ENCODE assay signal across 26 cellular contexts in genomic region chr4:113511944-113512343, GRCh38.
DNase-seq lines count a peak whose midpoint lies in the region; ATAC-seq, FAIRE-seq and TF ChIP-seq lines count a peak whose summit lies in the region.
"Had no signal": no experiment of that assay in that cellular context is flagged by ENCODE, and none has a peak within 500 bp of the region (broad histone marks: within the 10 kb centered on the region; RNA-seq: fewer than 3 reads in every experiment).

No MANE protein-coding gene starts in this region.

- no peaks in the 10 kb centered on the region for H4K20me1 ChIP-seq in HepG2 (ENCODE audit: insufficient read depth, low read length)
- H4K20me1 ChIP-seq: BLaER1 had no signal

- 64% methylated on average over 2 of the region's 2 CpGs for WGBS in liver
- 98% methylated on average over 2 of the region's 2 CpGs for WGBS in HepG2 (ENCODE audit: low lambda C conversion rate)

- in situ Hi-C loops in HepG2 (cut with HindIII; ENCODE audit: extremely low pct_ligation_motif_present, low pct_unique_long_range_greater_than_20kb): no loop called here

- H3K4me3 Mint-ChIP-seq in activated naive CD4-positive, alpha-beta T cell treated with anti-CD3 and anti-CD28 coated beads, Interleukin-2, amount 10 ng/mL, durations not matched to agents 7 days and 5 days: no peak overlapping the region
- H3K4me3 Mint-ChIP-seq in stimulated activated naive B cell treated with anti-CD40 and anti-IgM and Interleukin-4, amounts not matched to agents 10 μg/mL and 1 μg/mL and 100 μg/mL, for 72 hours: no peak overlapping the region
- H3K4me3 Mint-ChIP-seq: CD14-positive monocyte; CD4-positive, alpha-beta memory T cell; CD4-positive, CD25-positive, alpha-beta regulatory T cell had no signal

- TF ChIP-seq POLR2A in HepG2 (IDR thresholded peaks at IDR 0.05; ENCODE audit: insufficient read depth in 1 of 2, low read depth in 2 of 2, low read length in 2 of 2): no peak

- H3K36me3 ChIP-seq in left ventricle myocardium inferior (peaks cover 64% of the 10 kb centered on the region), liver (ENCODE audit: control insufficient read depth in 4 of 4, insufficient read depth in 3 of 4, low read depth in 1 of 4, low read length in 3 of 4) (peaks cover 0 to 21% (median 10%) of the 10 kb centered on the region in 4 donors), HepG2 (replicated peaks in 1 of 2; ENCODE audit: control insufficient read depth in 1 of 2, insufficient read depth in 2 of 2, low read length in 2 of 2) (peaks cover 6 to 33% of the 10 kb centered on the region in 2 experiments)

- H3K4me3 ChIP-seq in left ventricle myocardium inferior (no peak overlapping the region), liver (ENCODE audit: low read depth in 1 of 3, low read length in 3 of 3) (no peak overlapping the region), HepG2 (replicated peaks in 1 of 3; ENCODE audit: insufficient read depth in 1 of 3, low read depth in 2 of 3, low read length in 3 of 3) (no peak overlapping the region)
- H3K4me3 ChIP-seq: BLaER1 had no signal

- H3K9ac ChIP-seq in liver (ENCODE audit: low read depth in 1 of 2, low read length in 2 of 2) (no peak overlapping the region), HepG2 (ENCODE audit: insufficient read depth, low read depth, low read length) (no peak overlapping the region)
- H3K9ac ChIP-seq: BLaER1 had no signal

- no peaks in the 10 kb centered on the region for H3K9me3 Mint-ChIP-seq in activated naive CD4-positive, alpha-beta T cell treated with anti-CD3 and anti-CD28 coated beads, Interleukin-2, amount 10 ng/mL, durations not matched to agents 7 days and 5 days
- H3K9me3 Mint-ChIP-seq in activated naive CD4-positive, alpha-beta T cell treated with anti-CD3 and anti-CD28 coated beads, Interleukin-2, amount 50 U/mL, for 72 hours: no peaks in the 10 kb centered on the region
- no peaks in the 10 kb centered on the region for H3K9me3 Mint-ChIP-seq in stimulated activated naive B cell treated with anti-CD40 and anti-IgM and Interleukin-4, amounts not matched to agents 10 μg/mL and 1 μg/mL and 100 μg/mL, for 72 hours
- H3K9me3 Mint-ChIP-seq: CD4-positive, alpha-beta memory T cell; CD4-positive, CD25-positive, alpha-beta regulatory T cell; CD8-positive, alpha-beta memory T cell had no signal

- POLR2A ChIA-PET in HepG2 (lab: Yijun Ruan, JAX): no interaction called here

- ATAC-seq in activated naive CD4-positive, alpha-beta T cell treated with anti-CD3 and anti-CD28 coated beads, Interleukin-2, amount 50 U/mL, for 72 hours: no peak
- ATAC-seq in HepG2: no peak
- no peak for ATAC-seq in stimulated activated naive B cell treated with anti-CD40 and anti-IgM and Interleukin-4, amounts not matched to agents 10 μg/mL and 1 μg/mL and 100 μg/mL, for 72 hours (replicated peaks)

- intact Hi-C loops in left ventricle myocardium inferior (cut with micrococcal nuclease): no loop called here
- intact Hi-C loops in cardiac septum (cut with DNase I): no loop called here
- intact Hi-C loops in HepG2 (cut with micrococcal nuclease; ENCODE audit: unreplicated experiment): no loop called here

- DNase-seq in activated naive CD4-positive, alpha-beta T cell treated with anti-CD3 and anti-CD28 coated beads, Interleukin-2, amount 10 ng/mL, durations not matched to agents 7 days and 5 days: no peak
- DNase-seq in activated naive CD4-positive, alpha-beta T cell treated with anti-CD3 and anti-CD28 coated beads, Interleukin-2, amount 50 U/mL, for 72 hours (ENCODE audit: low spot score in 2 of 2): no peak
- DNase-seq in left ventricle myocardium inferior: no peak
- no peak for DNase-seq in cardiac septum (ENCODE audit: low spot score)
- no peak for DNase-seq in HepG2 (ENCODE audit: low spot score)
- no peak for DNase-seq in stimulated activated naive B cell treated with anti-CD40 and anti-IgM and Interleukin-4, amounts not matched to agents 10 μg/mL and 1 μg/mL and 100 μg/mL, for 72 hours
- no peak for DNase-seq in 8988T
- DNase-seq: ACHN; BE2C; C1 segment of cervical spinal cord; CD4-positive, alpha-beta memory T cell; CD4-positive, CD25-positive, alpha-beta regulatory T cell; CD8-positive, alpha-beta memory T cell; COR-L47; DMS 273 treated with DMSO at 0.1 percent for 48 hours; DMS153; DMS79 treated with DMSO at 0.1 percent for 48 hours; GF-D8 had no signal

- peaks cover 16% of the 10 kb centered on the region for H3K4me1 ChIP-seq in left ventricle myocardium inferior
- peaks cover 0 to 7% (median 0%) of the 10 kb centered on the region in 4 donors for H3K4me1 ChIP-seq in liver (ENCODE audit: control insufficient read depth in 4 of 4, insufficient read depth in 4 of 4, low read length in 3 of 4)
- no peaks in the 10 kb centered on the region for H3K4me1 ChIP-seq in HepG2 (ENCODE audit: insufficient read depth, low read length)
- H3K4me1 ChIP-seq: BE2C, BLaER1 had no signal

- H3K27ac ChIP-seq in left ventricle myocardium inferior (replicated peaks) (peak overlapping the region; percentile 43), liver (ENCODE audit: low read depth in 1 of 2, low read length in 2 of 2) (no peak overlapping the region), HepG2 (ENCODE audit: extremely low read length, insufficient read depth, low read length) (no peak overlapping the region)
- H3K27ac ChIP-seq: 22Rv1, BLaER1 had no signal

- H3K4me1 Mint-ChIP-seq in activated naive CD4-positive, alpha-beta T cell treated with anti-CD3 and anti-CD28 coated beads, Interleukin-2, amount 10 ng/mL, durations not matched to agents 7 days and 5 days: no peaks in the 10 kb centered on the region
- no peaks in the 10 kb centered on the region for H3K4me1 Mint-ChIP-seq in stimulated activated naive B cell treated with anti-CD40 and anti-IgM and Interleukin-4, amounts not matched to agents 10 μg/mL and 1 μg/mL and 100 μg/mL, for 72 hours
- H3K4me1 Mint-ChIP-seq: CD14-positive monocyte; CD4-positive, alpha-beta memory T cell; CD8-positive, alpha-beta memory T cell had no signal

- TF ChIP-seq EP300 in HepG2 (IDR thresholded peaks at IDR 0.05; ENCODE audit: low read depth in 2 of 2, low read length in 2 of 2) (no peak), HepG2 (CRISPR knock-in tag; IDR thresholded peaks at IDR 0.05; ENCODE audit: borderline replicate concordance) (no peak)

- no peaks in the 10 kb centered on the region for H3K79me2 ChIP-seq in HepG2 (ENCODE audit: insufficient read depth, low read length)

- CTCF ChIA-PET in activated naive CD4-positive, alpha-beta T cell treated with anti-CD3 and anti-CD28 coated beads, Interleukin-2, amount 10 ng/mL, durations not matched to agents 7 days and 5 days (lab: Charles Lee): no interaction called here
- CTCF ChIA-PET in HepG2 (lab: Yijun Ruan, JAX; ENCODE audit: low intra/inter-chr PET ratio, low total read pairs): no interaction called here

- peaks cover 34% of the 10 kb centered on the region for H3K36me3 Mint-ChIP-seq in activated naive CD4-positive, alpha-beta T cell treated with anti-CD3 and anti-CD28 coated beads, Interleukin-2, amount 10 ng/mL, durations not matched to agents 7 days and 5 days
- H3K36me3 Mint-ChIP-seq in activated naive CD4-positive, alpha-beta T cell treated with anti-CD3 and anti-CD28 coated beads, Interleukin-2, amount 50 U/mL, for 72 hours: peaks cover 0 to 37% of the 10 kb centered on the region in 2 donors
- peaks cover 22 to 41% of the 10 kb centered on the region in 2 donors for H3K36me3 Mint-ChIP-seq in stimulated activated naive B cell treated with anti-CD40 and anti-IgM and Interleukin-4, amounts not matched to agents 10 μg/mL and 1 μg/mL and 100 μg/mL, for 72 hours

- FAIRE-seq in HepG2 (lab: Jason Lieb, UNC): no peak
- FAIRE-seq: A204.1, G401.6, GM12891, GM19239 had no signal

- no peak overlapping the region for H2AFZ ChIP-seq in HepG2 (ENCODE audit: low read length)

- H3K27me3 Mint-ChIP-seq in activated naive CD4-positive, alpha-beta T cell treated with anti-CD3 and anti-CD28 coated beads, Interleukin-2, amount 10 ng/mL, durations not matched to agents 7 days and 5 days: no peaks in the 10 kb centered on the region
- H3K27me3 Mint-ChIP-seq in stimulated activated naive B cell treated with anti-CD40 and anti-IgM and Interleukin-4, amounts not matched to agents 10 μg/mL and 1 μg/mL and 100 μg/mL, for 72 hours: no peaks in the 10 kb centered on the region
- H3K27me3 Mint-ChIP-seq: CD4-positive, alpha-beta memory T cell; CD4-positive, CD25-positive, alpha-beta regulatory T cell; CD8-positive, alpha-beta memory T cell had no signal

- TF ChIP-seq RAD21 in liver (IDR thresholded peaks at IDR 0.05): peak in 1 of 2 donors; percentile 8
- TF ChIP-seq RAD21 in HepG2 (CRISPR knock-in tag; IDR thresholded peaks at IDR 0.05): no peak

- TF ChIP-seq CTCF in left ventricle myocardium inferior (IDR thresholded peaks at IDR 0.05; ENCODE audit: borderline replicate concordance) (no peak), liver (IDR thresholded peaks at IDR 0.05; ENCODE audit: low read depth, low read length, missing input control) (no peak), HepG2 (CRISPR knock-in tag; IDR thresholded peaks at IDR 0.05) (no peak)

- H3K4me2 ChIP-seq in HepG2 (ENCODE audit: low read depth, low read length): no peak overlapping the region
- H3K4me2 ChIP-seq: BLaER1 had no signal

- peak overlapping the region; percentile 26 for H3K27ac Mint-ChIP-seq in activated naive CD4-positive, alpha-beta T cell treated with anti-CD3 and anti-CD28 coated beads, Interleukin-2, amount 10 ng/mL, durations not matched to agents 7 days and 5 days
- H3K27ac Mint-ChIP-seq in activated naive CD4-positive, alpha-beta T cell treated with anti-CD3 and anti-CD28 coated beads, Interleukin-2, amount 50 U/mL, for 72 hours: no peak overlapping the region
- H3K27ac Mint-ChIP-seq in stimulated activated naive B cell treated with anti-CD40 and anti-IgM and Interleukin-4, amounts not matched to agents 10 μg/mL and 1 μg/mL and 100 μg/mL, for 72 hours: peak overlapping the region; percentile 20
- H3K27ac Mint-ChIP-seq: CD4-positive, alpha-beta memory T cell; CD4-positive, CD25-positive, alpha-beta regulatory T cell had no signal

- H3K27me3 ChIP-seq in left ventricle myocardium inferior (ENCODE audit: low read depth): no peaks in the 10 kb centered on the region
- no peaks in the 10 kb centered on the region for H3K27me3 ChIP-seq in liver (ENCODE audit: control insufficient read depth in 4 of 4, insufficient read depth in 4 of 4, low read length in 3 of 4)
- no peaks in the 10 kb centered on the region for H3K27me3 ChIP-seq in HepG2 (ENCODE audit: control insufficient read depth in 1 of 2, insufficient read depth in 2 of 2, low read length in 2 of 2)
- H3K27me3 ChIP-seq: BE2C, BLaER1 had no signal

- BruUV-seq in HepG2 (replicated peaks; lab: Mats Ljungman, UMichigan): no TSS peak

- H3K9me3 ChIP-seq in left ventricle myocardium inferior (replicated peaks) (no peaks in the 10 kb centered on the region), liver (ENCODE audit: control insufficient read depth in 4 of 4, low read length in 3 of 4) (no peaks in the 10 kb centered on the region), HepG2 (ENCODE audit: low read length) (no peaks in the 10 kb centered on the region)
- H3K9me3 ChIP-seq: BE2C, BLaER1 had no signal

TF ChIP-seq in liver, 16 proteins besides CTCF, POLR2A, EP300 and RAD21 (continues in another document):
- TF ChIP-seq RXRA (IDR thresholded peaks at IDR 0.05): no peak
- TF ChIP-seq NR2F2 (IDR thresholded peaks at IDR 0.05): peak; percentile 48
- TF ChIP-seq FOXA2 (IDR thresholded peaks at IDR 0.05): no peak

TF ChIP-seq in HepG2, 621 proteins besides CTCF, POLR2A, EP300 and RAD21 (continues in another document):
- TF ChIP-seq ZIK1 (CRISPR knock-in tag; IDR thresholded peaks at IDR 0.05; ENCODE audit: borderline replicate concordance, low read depth): no peak

Comparison
In these comparisons a context has a peak if more than half of its experiments do, and no peak if none do; other contexts are left out.
1. H3K27ac Mint-ChIP-seq: peak in activated naive CD4-positive, alpha-beta T cell treated with anti-CD3 and anti-CD28 coated beads, Interleukin-2, amount 10 ng/mL, durations not matched to agents 7 days and 5 days (single experiment) and stimulated activated naive B cell treated with anti-CD40 and anti-IgM and Interleukin-4, amounts not matched to agents 10 μg/mL and 1 μg/mL and 100 μg/mL, for 72 hours (single experiment); none in activated naive CD4-positive, alpha-beta T cell treated with anti-CD3 and anti-CD28 coated beads, Interleukin-2, amount 50 U/mL, for 72 hours (0 of 2).